In genomic region chr13:80630685-80631121, GRCh38 we compare ENCODE assay signal across 14 cellular contexts.
DNase-seq lines count a peak whose midpoint lies in the region; ATAC-seq and TF ChIP-seq lines count a peak whose summit lies in the region.
"Had no signal": no experiment of that assay in that cellular context is flagged by ENCODE, and none has a peak within 500 bp of the region (broad histone marks: within the 10 kb centered on the region; RNA-seq: fewer than 3 reads in every experiment).

No MANE protein-coding gene starts in this region.

- no peak overlapping the region for H2BK5ac ChIP-seq in H9 (ENCODE audit: insufficient read length, low read length)

- 0 out of 3 replicates have a peak, but pooled peaks have one; percentile 23 for ATAC-seq in RWPE2 (ENCODE audit: low read depth)
- ATAC-seq: activated CD8-positive, alpha-beta memory T cell treated with anti-CD3 and anti-CD28 coated beads, Interleukin-2, amount 10 ng/mL, durations not matched to agents 7 days and 5 days; activated naive CD8-positive, alpha-beta T cell treated with anti-CD3 and anti-CD28 coated beads, Interleukin-2, amount 50 U/mL, for 24 hours had no signal

- H3K4me3 ChIP-seq in RWPE2 (ENCODE audit: severe bottlenecking): no peak overlapping the region
- no peak overlapping the region for H3K4me3 ChIP-seq in fibroblast of lung (replicated peaks in 1 of 4; ENCODE audit: control extremely low read depth in 1 of 4, insufficient read depth in 1 of 4, low read depth in 3 of 4, low read length in 4 of 4)

- H3K79me2 ChIP-seq in fibroblast of lung (ENCODE audit: control insufficient read depth, insufficient read depth, low read length) (no peaks in the 10 kb centered on the region), H9 (ENCODE audit: insufficient read depth, low read length) (no peaks in the 10 kb centered on the region)

- TF ChIP-seq CTCF in RWPE2 (IDR thresholded peaks at IDR 0.05; ENCODE audit: poor library complexity, severe bottlenecking) (peak; percentile 12), fibroblast of lung (conservative IDR thresholded peaks at IDR 0.05 in 1 of 2, IDR thresholded peaks at IDR 0.05 in 1 of 2; ENCODE audit: low read depth in 1 of 2, low read length in 2 of 2) (no peak), H9 (conservative IDR thresholded peaks at IDR 0.05) (no peak)

- no peak overlapping the region for H3K4me3 Mint-ChIP-seq in H9
- H3K4me3 Mint-ChIP-seq: activated CD8-positive, alpha-beta memory T cell treated with anti-CD3 and anti-CD28 coated beads, Interleukin-2, amount 10 ng/mL, durations not matched to agents 7 days and 5 days; activated naive CD8-positive, alpha-beta T cell treated with anti-CD3 and anti-CD28 coated beads, Interleukin-2, amount 50 U/mL, for 24 hours had no signal

- H3K27ac ChIP-seq in RWPE2 (ENCODE audit: poor library complexity, severe bottlenecking): no peak overlapping the region
- H3K27ac ChIP-seq in fibroblast of lung (ENCODE audit: insufficient read depth, low read length): no peak overlapping the region
- no peak overlapping the region for H3K27ac ChIP-seq in H9 (ENCODE audit: insufficient read length, low read depth, low read length)

- H2BK20ac ChIP-seq in H9 (ENCODE audit: low read depth, low read length, poor library complexity, severe bottlenecking): no peak overlapping the region

- no peak overlapping the region for H4K91ac ChIP-seq in H9 (ENCODE audit: insufficient read length, low read depth, low read length)

- no peak overlapping the region for H2AK5ac ChIP-seq in H9 (ENCODE audit: insufficient read length, low read length)

- H3K9me3 ChIP-seq in RWPE2 (ENCODE audit: severe bottlenecking) (no peaks in the 10 kb centered on the region), fibroblast of lung (ENCODE audit: control insufficient read depth, insufficient read depth, low read depth, low read length) (no peaks in the 10 kb centered on the region), H9 (ENCODE audit: control insufficient read depth, low read depth, low read length) (no peaks in the 10 kb centered on the region)

- H3K9me3 Mint-ChIP-seq in H9: no peaks in the 10 kb centered on the region
- H3K9me3 Mint-ChIP-seq: activated naive CD8-positive, alpha-beta T cell treated with anti-CD3 and anti-CD28 coated beads, Interleukin-2, amount 50 U/mL, for 24 hours had no signal

- H3K9ac ChIP-seq in fibroblast of lung (ENCODE audit: insufficient read depth, low read length) (no peak overlapping the region), H9 (ENCODE audit: extremely low read depth, insufficient read length, low read length) (no peak overlapping the region)

- no peak overlapping the region for H3T11ph ChIP-seq in H9 (ENCODE audit: low read length)

- no peak overlapping the region for H2BK12ac ChIP-seq in H9 (ENCODE audit: insufficient read length, low read depth, low read length)

- H4K5ac ChIP-seq in H9 (ENCODE audit: insufficient read length, low read depth, low read length): no peak overlapping the region

- no peak overlapping the region for H3K4ac ChIP-seq in H9 (ENCODE audit: low read depth, low read length)

- H3K27ac Mint-ChIP-seq in H9: no peak overlapping the region
- H3K27ac Mint-ChIP-seq: activated CD8-positive, alpha-beta memory T cell treated with anti-CD3 and anti-CD28 coated beads, Interleukin-2, amount 10 ng/mL, durations not matched to agents 7 days and 5 days; activated naive CD8-positive, alpha-beta T cell treated with anti-CD3 and anti-CD28 coated beads, Interleukin-2, amount 50 U/mL, for 24 hours had no signal

- H3K4me1 ChIP-seq in RWPE2 (ENCODE audit: insufficient read depth, poor library complexity, severe bottlenecking): no peaks in the 10 kb centered on the region
- no peaks in the 10 kb centered on the region for H3K4me1 ChIP-seq in fibroblast of lung (ENCODE audit: control insufficient read depth, extremely low read depth, insufficient read depth, low read length)
- H3K4me1 ChIP-seq in H9 (ENCODE audit: insufficient read depth, low read length): no peaks in the 10 kb centered on the region

- no peak overlapping the region for H3K14ac ChIP-seq in H9 (ENCODE audit: insufficient read depth, low read length)

- no peak overlapping the region for H2BK120ac ChIP-seq in H9 (ENCODE audit: low read depth, low read length, poor library complexity, severe bottlenecking)

- no peak overlapping the region for H4K8ac ChIP-seq in H9 (replicated peaks; ENCODE audit: insufficient read length, low read depth, low read length)

- H3K27me3 Mint-ChIP-seq in H9 (ENCODE audit: low read depth): no peaks in the 10 kb centered on the region
- H3K27me3 Mint-ChIP-seq: activated CD8-positive, alpha-beta memory T cell treated with anti-CD3 and anti-CD28 coated beads, Interleukin-2, amount 10 ng/mL, durations not matched to agents 7 days and 5 days; activated naive CD8-positive, alpha-beta T cell treated with anti-CD3 and anti-CD28 coated beads, Interleukin-2, amount 50 U/mL, for 24 hours had no signal

- H3K4me1 Mint-ChIP-seq in H9: peaks cover 5% of the 10 kb centered on the region in 2 experiments; a peak in 3 of 4 replicates
- H3K4me1 Mint-ChIP-seq: activated CD8-positive, alpha-beta memory T cell treated with anti-CD3 and anti-CD28 coated beads, Interleukin-2, amount 10 ng/mL, durations not matched to agents 7 days and 5 days; activated naive CD8-positive, alpha-beta T cell treated with anti-CD3 and anti-CD28 coated beads, Interleukin-2, amount 50 U/mL, for 24 hours had no signal

- no peaks in the 10 kb centered on the region for H3K23me2 ChIP-seq in H9 (ENCODE audit: insufficient read length, low read depth, low read length, poor library complexity, severe bottlenecking)

- H3K23ac ChIP-seq in H9 (ENCODE audit: insufficient read length, low read depth, low read length): no peak overlapping the region

- no peak overlapping the region for H2BK15ac ChIP-seq in H9 (ENCODE audit: low read depth, low read length)

- H3K27me3 ChIP-seq in RWPE2 (ENCODE audit: insufficient read depth, poor library complexity, severe bottlenecking) (no peaks in the 10 kb centered on the region), fibroblast of lung (ENCODE audit: control insufficient read depth, insufficient read depth, low read length) (no peaks in the 10 kb centered on the region), H9 (ENCODE audit: insufficient read depth, low read length) (no peaks in the 10 kb centered on the region)

- H3K4me2 ChIP-seq in fibroblast of lung (ENCODE audit: extremely low read depth, insufficient read depth, low read length) (no peak overlapping the region), H9 (ENCODE audit: insufficient read depth, insufficient read length, low read length) (no peak overlapping the region)

- H3K56ac ChIP-seq in H9 (ENCODE audit: insufficient read length, low read depth, low read length): no peak overlapping the region

- H3K18ac ChIP-seq in H9 (ENCODE audit: insufficient read length, low read depth, low read length): no peak overlapping the region

- no peaks in the 10 kb centered on the region for H3K36me3 Mint-ChIP-seq in H9 (ENCODE audit: insufficient read depth in 1 of 3, low read depth in 3 of 3)
- H3K36me3 Mint-ChIP-seq: activated CD8-positive, alpha-beta memory T cell treated with anti-CD3 and anti-CD28 coated beads, Interleukin-2, amount 10 ng/mL, durations not matched to agents 7 days and 5 days had no signal

- H2AFZ ChIP-seq in fibroblast of lung (ENCODE audit: low read length): no peak overlapping the region
- H2AFZ ChIP-seq in H9 (ENCODE audit: low read length): no peak overlapping the region

- peak; percentile 51 for DNase-seq in DMS153 (lab: John Stamatoyannopoulos, UW)
- no peak for DNase-seq in RWPE2 (ENCODE audit: low spot score)
- peak; percentile 13 to 96 for DNase-seq in fibroblast of lung (ENCODE audit: low read depth in 2 of 2)
- peak; percentile 6 for DNase-seq in non-pigmented ciliary epithelial cell (ENCODE audit: low read depth)
- no peak for DNase-seq in mucosa of gallbladder (ENCODE audit: low spot score)
- DNase-seq in H9: no peak
- no peak for DNase-seq in kidney tubule cell (ENCODE audit: low spot score)
- DNase-seq in T1000 (lab: John Stamatoyannopoulos, UW): no peak
- DNase-seq: activated CD8-positive, alpha-beta memory T cell treated with anti-CD3 and anti-CD28 coated beads, Interleukin-2, amount 10 ng/mL, durations not matched to agents 7 days and 5 days; activated naive CD8-positive, alpha-beta T cell treated with anti-CD3 and anti-CD28 coated beads, Interleukin-2, amount 50 U/mL, for 24 hours; C1 segment of cervical spinal cord; NCI-H1436 treated with DMSO at 0.1 percent for 48 hours; T-helper 2 cell; trophoblast cell had no signal

- H3K79me1 ChIP-seq in H9 (ENCODE audit: insufficient read depth, low read depth, low read length, poor library complexity, severe bottlenecking): no peaks in the 10 kb centered on the region

- no peaks in the 10 kb centered on the region for H4K20me1 ChIP-seq in fibroblast of lung (ENCODE audit: control insufficient read depth, extremely low read depth, insufficient read depth, low read length)
- H4K20me1 ChIP-seq in H9 (ENCODE audit: control insufficient read depth, insufficient read depth, insufficient read length): no peaks in the 10 kb centered on the region

- no CpG with 5 or more reads among the region's 3 CpGs for WGBS in H9 (ENCODE audit: extremely low coverage, insufficient read length, low lambda C conversion rate)

- no peaks in the 10 kb centered on the region for H3K36me3 ChIP-seq in RWPE2 (ENCODE audit: low read depth)
- no peaks in the 10 kb centered on the region for H3K36me3 ChIP-seq in fibroblast of lung (ENCODE audit: control insufficient read depth, insufficient read depth, low read length)

Comparison
In these comparisons a context has a peak if more than half of its experiments do, and no peak if none do; other contexts are left out.
1. DNase-seq: peak in DMS153 (single experiment), fibroblast of lung (2 of 2) and non-pigmented ciliary epithelial cell (single experiment); none in RWPE2 (single experiment), mucosa of gallbladder (single experiment), H9 (single experiment), kidney tubule cell (single experiment) and T1000 (single experiment).